Comparison of ENCODE assay signal across 14 cellular contexts in genomic region chr9:115691097-115691496, GRCh38.
DNase-seq lines count a peak whose midpoint lies in the region; ATAC-seq, FAIRE-seq and TF ChIP-seq lines count a peak whose summit lies in the region.
"Had no signal": no experiment of that assay in that cellular context is flagged by ENCODE, and none has a peak within 500 bp of the region (broad histone marks: within the 10 kb centered on the region; RNA-seq: fewer than 3 reads in every experiment).

No MANE protein-coding gene starts in this region.

- POLR2A ChIA-PET in endothelial cell of umbilical vein (lab: Charles Lee): no interaction called here

- no peak for TF ChIP-seq CTCF in endothelial cell of umbilical vein (IDR thresholded peaks at IDR 0.05; ENCODE audit: extremely low read depth in 1 of 2, insufficient read depth in 1 of 2, low read depth in 1 of 2, low read length in 2 of 2)
- no peak for TF ChIP-seq CTCF in osteoblast (IDR thresholded peaks at IDR 0.05; ENCODE audit: extremely low read depth, low read depth, low read length)

- CTCF ChIA-PET in endothelial cell of umbilical vein (lab: Charles Lee): no interaction called here

- H3K27me3 ChIP-seq in endothelial cell of umbilical vein (ENCODE audit: control insufficient read depth in 2 of 2, insufficient read depth in 2 of 2, low read length in 2 of 2): no peaks in the 10 kb centered on the region
- H3K27me3 ChIP-seq in osteoblast (ENCODE audit: insufficient read depth, low read length): no peaks in the 10 kb centered on the region
- H3K27me3 ChIP-seq: testis had no signal

- peak; percentile 50 for DNase-seq in COLO829 (ENCODE audit: low spot score)
- peak; percentile 51 for DNase-seq in NCI-H460 (ENCODE audit: extremely low read depth, low read depth)
- no peak for DNase-seq in endothelial cell of umbilical vein (ENCODE audit: low read depth, low spot score)
- DNase-seq in osteoblast (ENCODE audit: insufficient read length, low spot score, missing footprints): no peak
- no peak for DNase-seq in NCI-H345 treated with DMSO at 0.1 percent for 48 hours (lab: John Stamatoyannopoulos, UW; ENCODE audit: unreplicated experiment)
- DNase-seq in activated CD4-positive, alpha-beta T cell treated with anti-CD3 and anti-CD28 coated beads for 4 hours: no peak
- DNase-seq: activated effector memory CD4-positive, alpha-beta T cell treated with Interleukin-2 at 50 U/mL for 16 hours; Kasumi-1; NCI-H82; stimulated activated CD4-positive, alpha-beta T cell treated with anti-CD3 and anti-CD28 coated beads, Interleukin-4, amount 100 ng/mL, for 24 hours; testis had no signal

- H3K79me2 ChIP-seq in endothelial cell of umbilical vein (ENCODE audit: control insufficient read depth, insufficient read depth, low read length) (no peaks in the 10 kb centered on the region), osteoblast (ENCODE audit: insufficient read depth, low read length) (no peaks in the 10 kb centered on the region)

- no peak overlapping the region for H3K4me3 ChIP-seq in endothelial cell of umbilical vein (replicated peaks in 1 of 3; ENCODE audit: insufficient read depth in 1 of 3, low read depth in 1 of 3, low read length in 3 of 3)
- H3K4me3 ChIP-seq in osteoblast (ENCODE audit: insufficient read depth, low read length): no peak overlapping the region
- H3K4me3 ChIP-seq: testis had no signal

- no peak overlapping the region for H3K9ac ChIP-seq in endothelial cell of umbilical vein (replicated peaks; ENCODE audit: extremely low read depth, insufficient read depth, low read length)

- no peaks in the 10 kb centered on the region for H3K9me1 ChIP-seq in endothelial cell of umbilical vein (replicated peaks; ENCODE audit: control insufficient read depth, extremely low read depth, insufficient read depth, low read length)

- no peaks in the 10 kb centered on the region for H3K4me1 ChIP-seq in endothelial cell of umbilical vein (ENCODE audit: control insufficient read depth, extremely low read depth, insufficient read depth, low read length)
- H3K4me1 ChIP-seq in osteoblast (ENCODE audit: insufficient read depth, low read length): peaks cover 35% of the 10 kb centered on the region
- H3K4me1 ChIP-seq: testis had no signal

- TF ChIP-seq POLR2A in endothelial cell of umbilical vein (IDR thresholded peaks at IDR 0.05; ENCODE audit: low read depth, low read length): no peak

- ATAC-seq in GM18517 (IDR thresholded peaks at IDR 0.05; ENCODE audit: unreplicated experiment): no peak
- ATAC-seq in HG02610 (IDR thresholded peaks at IDR 0.05; ENCODE audit: unreplicated experiment): no peak

- H4K20me1 ChIP-seq in endothelial cell of umbilical vein (replicated peaks; ENCODE audit: control insufficient read depth, extremely low read depth, insufficient read depth, low read length): no peaks in the 10 kb centered on the region
- H4K20me1 ChIP-seq in osteoblast (ENCODE audit: insufficient read depth, low read length): no peaks in the 10 kb centered on the region

- H2AFZ ChIP-seq in endothelial cell of umbilical vein (ENCODE audit: low read depth, low read length): no peak overlapping the region
- no peak overlapping the region for H2AFZ ChIP-seq in osteoblast (ENCODE audit: low read length)

- H3K27ac ChIP-seq in endothelial cell of umbilical vein (ENCODE audit: insufficient read depth, low read depth, low read length) (no peak overlapping the region), osteoblast (ENCODE audit: low read depth, low read length) (peak overlapping the region; percentile 99)
- H3K27ac ChIP-seq: testis had no signal

- dilution Hi-C loops in endothelial cell of umbilical vein (cut with MboI; ENCODE audit: extremely low pct_ligation_motif_present, low sequenced_read_pairs): no loop called here

- H3K4me2 ChIP-seq in endothelial cell of umbilical vein (ENCODE audit: insufficient read depth, low read length) (no peak overlapping the region), osteoblast (ENCODE audit: insufficient read depth, low read length) (peak overlapping the region; percentile 34)

- intact Hi-C loops in endothelial cell of umbilical vein (cut with micrococcal nuclease): no loop called here

- H3K36me3 ChIP-seq in endothelial cell of umbilical vein (ENCODE audit: control insufficient read depth in 2 of 2, extremely low read depth in 1 of 2, insufficient read depth in 2 of 2, low read length in 2 of 2): no peaks in the 10 kb centered on the region
- H3K36me3 ChIP-seq in osteoblast (ENCODE audit: insufficient read depth, low read length): no peaks in the 10 kb centered on the region

- H3K9me3 ChIP-seq in endothelial cell of umbilical vein (replicated peaks; ENCODE audit: control insufficient read depth, insufficient read depth, low read length) (no peaks in the 10 kb centered on the region), osteoblast (ENCODE audit: low read depth, low read length) (no peaks in the 10 kb centered on the region)
- H3K9me3 ChIP-seq: testis had no signal

- FAIRE-seq in endothelial cell of umbilical vein (lab: Jason Lieb, UNC): no peak
- FAIRE-seq: endometrium had no signal

- BruUV-seq in endothelial cell of umbilical vein (replicated peaks; lab: Mats Ljungman, UMichigan): no TSS peak

TF ChIP-seq in endothelial cell of umbilical vein, 7 proteins besides CTCF, POLR2A, EP300 and RAD21:
- TF ChIP-seq FOS (IDR thresholded peaks at IDR 0.05; ENCODE audit: borderline replicate concordance, insufficient read depth, low read length) (peak; percentile 46), MYC (IDR thresholded peaks at IDR 0.05; ENCODE audit: low read depth, low read length) (no peak)
- TF ChIP-seq, protein P1, sequence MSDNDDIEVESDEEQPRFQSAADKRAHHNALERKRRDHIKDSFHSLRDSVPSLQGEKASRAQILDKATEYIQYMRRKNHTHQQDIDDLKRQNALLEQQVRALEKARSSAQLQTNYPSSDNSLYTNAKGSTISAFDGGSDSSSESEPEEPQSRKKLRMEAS (IDR thresholded peaks at IDR 0.05; ENCODE audit: insufficient read depth, insufficient read length): no peak
TF ChIP-seq in endothelial cell of umbilical vein: peak in this region for 1.

Comparison
In these comparisons a context has a peak if more than half of its experiments do, and no peak if none do; other contexts are left out.
1. DNase-seq: peak in COLO829 (single experiment) and NCI-H460 (single experiment); none in endothelial cell of umbilical vein (single experiment), osteoblast (single experiment), NCI-H345 treated with DMSO at 0.1 percent for 48 hours (single experiment) and activated CD4-positive, alpha-beta T cell treated with anti-CD3 and anti-CD28 coated beads for 4 hours (0 of 2).